In genomic region chr11:109019342-109019936, GRCh38 we compare ENCODE assay signal across 16 cellular contexts.
A peak's percentile ranks its signal among the peaks of the same experiment; 100 is the strongest.
DNase-seq lines count a peak whose midpoint lies in the region; ATAC-seq and TF ChIP-seq lines count a peak whose summit lies in the region.
"Had no signal": no experiment of that assay in that cellular context is flagged by ENCODE, and none has a peak within 500 bp of the region (broad histone marks: within the 10 kb centered on the region; RNA-seq: fewer than 3 reads in every experiment).

No MANE protein-coding gene starts in this region.

- H3K9me3 ChIP-seq in thyroid gland = no peaks in the 10 kb centered on the region
- H3K9me3 ChIP-seq: HAP-1 had no signal

- no peaks in the 10 kb centered on the region for H4K20me1 ChIP-seq in GM23338 (replicated peaks; ENCODE audit: insufficient read depth)
- H4K20me1 ChIP-seq: BLaER1 had no signal

- no peak overlapping the region for H3K27ac ChIP-seq in GM23338 (ENCODE audit: low read depth)
- H3K27ac ChIP-seq in dorsolateral prefrontal cortex = peak overlapping the region in 43 of 59 donors; percentile 5 to 80 (median 57)
- H3K27ac ChIP-seq in thyroid gland = no peak overlapping the region
- H3K27ac ChIP-seq: BLaER1 had no signal

- intact Hi-C loops in dorsolateral prefrontal cortex (cut with DNase I) (no loop called here), thyroid gland (cut with DNase I) (no loop called here)
- intact Hi-C loops in activated CD8-positive, alpha-beta T cell treated with anti-CD3 and anti-CD28 coated beads for 36 hours (cut with micrococcal nuclease) = no loop called here

- peak overlapping the region; percentile 66 for H2AFZ ChIP-seq in GM23338

- no peak overlapping the region for H3K4me3 Mint-ChIP-seq in GM23338
- no peak overlapping the region for H3K4me3 Mint-ChIP-seq in activated CD8-positive, alpha-beta T cell treated with anti-CD3 and anti-CD28 coated beads for 36 hours
- H3K4me3 Mint-ChIP-seq: CD14-positive monocyte; CD8-positive, alpha-beta T cell had no signal

- H3K27me3 ChIP-seq in GM23338 (ENCODE audit: insufficient read depth) (no peaks in the 10 kb centered on the region), dorsolateral prefrontal cortex (no peaks in the 10 kb centered on the region), thyroid gland (no peaks in the 10 kb centered on the region)
- H3K27me3 ChIP-seq: BLaER1 had no signal

- H3K4me3 ChIP-seq in GM23338 (no peak overlapping the region), dorsolateral prefrontal cortex (no peak overlapping the region), thyroid gland (replicated peaks in 1 of 3) (no peak overlapping the region)
- H3K4me3 ChIP-seq: BLaER1, HAP-1 had no signal

- TF ChIP-seq CTCF in GM23338 (conservative IDR thresholded peaks at IDR 0.05; ENCODE audit: low read depth in 2 of 2) (no peak), dorsolateral prefrontal cortex (IDR thresholded peaks at IDR 0.05 in 54 of 56, conservative IDR thresholded peaks at IDR 0.05 in 2 of 56; ENCODE audit: low read depth in 1 of 56, partially characterized antibody in 56 of 56) (no peak), thyroid gland (IDR thresholded peaks at IDR 0.05) (no peak)
- TF ChIP-seq CTCF in activated CD8-positive, alpha-beta T cell treated with anti-CD3 and anti-CD28 coated beads for 36 hours (IDR thresholded peaks at IDR 0.05) = no peak

- CTCF ChIA-PET in activated CD8-positive, alpha-beta T cell treated with anti-CD3 and anti-CD28 coated beads for 36 hours (lab: Charles Lee) = interaction anchor here (0.6 kb wide), 1 partner anchor 821 kb away, joined by 3 read pairs; no protein-coding TSS in a partner anchor

- H3K4me2 ChIP-seq in GM23338 = no peak overlapping the region
- H3K4me2 ChIP-seq: BLaER1 had no signal

- H3K36me3 Mint-ChIP-seq in GM23338 (ENCODE audit: low read depth) = no peaks in the 10 kb centered on the region
- H3K36me3 Mint-ChIP-seq in activated CD8-positive, alpha-beta T cell treated with anti-CD3 and anti-CD28 coated beads for 36 hours (ENCODE audit: low read depth) = no peaks in the 10 kb centered on the region
- H3K36me3 Mint-ChIP-seq: CD14-positive monocyte; CD8-positive, alpha-beta T cell had no signal

- H3F3A ChIP-seq in GM23338 (replicated peaks; ENCODE audit: low read depth) = no peaks in the 10 kb centered on the region

- POLR2A ChIA-PET in activated CD8-positive, alpha-beta T cell treated with anti-CD3 and anti-CD28 coated beads for 36 hours (lab: Charles Lee) = no interaction called here

- H3K27me3 Mint-ChIP-seq in GM23338 (ENCODE audit: insufficient read depth, low read depth, poor library complexity) = no peaks in the 10 kb centered on the region
- H3K27me3 Mint-ChIP-seq in activated CD8-positive, alpha-beta T cell treated with anti-CD3 and anti-CD28 coated beads for 36 hours = no peaks in the 10 kb centered on the region

- DNase-seq in GM23338 (ENCODE audit: low spot score) (no peak), dorsolateral prefrontal cortex (peak in 6 of 10 donors; percentile 8 to 52 (median 38)), inferior parietal cortex (ENCODE audit: extremely low spot score) (peak; percentile 46), occipital lobe (lab: John Stamatoyannopoulos, UW) (peak; percentile 4), thyroid gland (no peak)
- no peak for DNase-seq in activated CD8-positive, alpha-beta T cell treated with anti-CD3 and anti-CD28 coated beads for 36 hours
- DNase-seq: 8988T; Calu3; CD8-positive, alpha-beta T cell; DMS79 treated with DMSO at 0.1 percent for 48 hours; GF-D8 had no signal

- 79 to 81% methylated on average over 7 of the region's 7 CpGs for WGBS in thyroid gland, 2 donors

- no peak for TF ChIP-seq POLR2A in thyroid gland (IDR thresholded peaks at IDR 0.05)

- no peak overlapping the region for H3K27ac Mint-ChIP-seq in GM23338
- H3K27ac Mint-ChIP-seq in activated CD8-positive, alpha-beta T cell treated with anti-CD3 and anti-CD28 coated beads for 36 hours = no peak overlapping the region
- H3K27ac Mint-ChIP-seq: CD8-positive, alpha-beta T cell had no signal

- no peaks in the 10 kb centered on the region for H3K9me2 ChIP-seq in GM23338 (ENCODE audit: insufficient read depth)

- H3K4me1 ChIP-seq in GM23338 (ENCODE audit: insufficient read depth) (no peaks in the 10 kb centered on the region), thyroid gland (no peaks in the 10 kb centered on the region)
- H3K4me1 ChIP-seq: BLaER1, HAP-1 had no signal

- no peaks in the 10 kb centered on the region for H3K4me1 Mint-ChIP-seq in GM23338
- H3K4me1 Mint-ChIP-seq in activated CD8-positive, alpha-beta T cell treated with anti-CD3 and anti-CD28 coated beads for 36 hours (ENCODE audit: low read depth) = no peaks in the 10 kb centered on the region

- no peaks in the 10 kb centered on the region for H3K79me2 ChIP-seq in GM23338 (replicated peaks; ENCODE audit: insufficient read depth)

- no peak for ATAC-seq in GM23338
- no peak for ATAC-seq in activated CD4-positive, CD25-positive, alpha-beta regulatory T cell treated with anti-CD3 and anti-CD28 coated beads, Interleukin-2, amount 50 U/mL, for 24 hours
- no peak for ATAC-seq in GM18519 (IDR thresholded peaks at IDR 0.05; ENCODE audit: low FRiP score, unreplicated experiment)
- ATAC-seq in activated CD8-positive, alpha-beta T cell treated with anti-CD3 and anti-CD28 coated beads for 36 hours = no peak
- ATAC-seq: CD8-positive, alpha-beta T cell had no signal

- H3K36me3 ChIP-seq in GM23338 (ENCODE audit: insufficient read depth) = no peaks in the 10 kb centered on the region
- no peaks in the 10 kb centered on the region for H3K36me3 ChIP-seq in thyroid gland
- H3K36me3 ChIP-seq: BLaER1, HAP-1 had no signal

- peaks cover 3% of the 10 kb centered on the region; the same call in 1 of the 3 replicates for H3K9me3 Mint-ChIP-seq in GM23338
- H3K9me3 Mint-ChIP-seq in activated CD8-positive, alpha-beta T cell treated with anti-CD3 and anti-CD28 coated beads for 36 hours = no peaks in the 10 kb centered on the region

TF ChIP-seq in GM23338, 12 proteins besides CTCF, POLR2A, EP300 and RAD21 (continues in another document):
- no peak for TF ChIP-seq EZH2phosphoT487 (IDR thresholded peaks at IDR 0.05; ENCODE audit: unreplicated experiment)
- no peak for TF ChIP-seq EZH2 (IDR thresholded peaks at IDR 0.05; ENCODE audit: low read depth, unreplicated experiment)
- TF ChIP-seq, protein P1, sequence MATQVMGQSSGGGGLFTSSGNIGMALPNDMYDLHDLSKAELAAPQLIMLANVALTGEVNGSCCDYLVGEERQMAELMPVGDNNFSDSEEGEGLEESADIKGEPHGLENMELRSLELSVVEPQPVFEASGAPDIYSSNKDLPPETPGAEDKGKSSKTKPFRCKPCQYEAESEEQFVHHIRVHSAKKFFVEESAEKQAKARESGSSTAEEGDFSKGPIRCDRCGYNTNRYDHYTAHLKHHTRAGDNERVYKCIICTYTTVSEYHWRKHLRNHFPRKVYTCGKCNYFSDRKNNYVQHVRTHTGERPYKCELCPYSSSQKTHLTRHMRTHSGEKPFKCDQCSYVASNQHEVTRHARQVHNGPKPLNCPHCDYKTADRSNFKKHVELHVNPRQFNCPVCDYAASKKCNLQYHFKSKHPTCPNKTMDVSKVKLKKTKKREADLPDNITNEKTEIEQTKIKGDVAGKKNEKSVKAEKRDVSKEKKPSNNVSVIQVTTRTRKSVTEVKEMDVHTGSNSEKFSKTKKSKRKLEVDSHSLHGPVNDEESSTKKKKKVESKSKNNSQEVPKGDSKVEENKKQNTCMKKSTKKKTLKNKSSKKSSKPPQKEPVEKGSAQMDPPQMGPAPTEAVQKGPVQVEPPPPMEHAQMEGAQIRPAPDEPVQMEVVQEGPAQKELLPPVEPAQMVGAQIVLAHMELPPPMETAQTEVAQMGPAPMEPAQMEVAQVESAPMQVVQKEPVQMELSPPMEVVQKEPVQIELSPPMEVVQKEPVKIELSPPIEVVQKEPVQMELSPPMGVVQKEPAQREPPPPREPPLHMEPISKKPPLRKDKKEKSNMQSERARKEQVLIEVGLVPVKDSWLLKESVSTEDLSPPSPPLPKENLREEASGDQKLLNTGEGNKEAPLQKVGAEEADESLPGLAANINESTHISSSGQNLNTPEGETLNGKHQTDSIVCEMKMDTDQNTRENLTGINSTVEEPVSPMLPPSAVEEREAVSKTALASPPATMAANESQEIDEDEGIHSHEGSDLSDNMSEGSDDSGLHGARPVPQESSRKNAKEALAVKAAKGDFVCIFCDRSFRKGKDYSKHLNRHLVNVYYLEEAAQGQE (IDR thresholded peaks at IDR 0.05; ENCODE audit: unreplicated experiment) = no peak
- TF ChIP-seq STAT1 (IDR thresholded peaks at IDR 0.05; ENCODE audit: unreplicated experiment) = no peak
- no peak for TF ChIP-seq JUNB (IDR thresholded peaks at IDR 0.05; ENCODE audit: unreplicated experiment)

Comparison
In these comparisons a context has a peak if more than half of its experiments do, and no peak if none do; other contexts are left out.
1. DNase-seq: peak in dorsolateral prefrontal cortex (6 of 10), inferior parietal cortex (single experiment) and occipital lobe (single experiment); none in GM23338 (single experiment), thyroid gland (0 of 2) and activated CD8-positive, alpha-beta T cell treated with anti-CD3 and anti-CD28 coated beads for 36 hours (single experiment).
2. H3K27ac ChIP-seq: peak in dorsolateral prefrontal cortex (43 of 59); none in GM23338 (single experiment) and thyroid gland (0 of 3).